ENCODE assay signal across 20 cellular contexts in genomic region chr5:164376840-164377239, GRCh38.
A peak's percentile ranks its signal among the peaks of the same experiment; 100 is the strongest.
DNase-seq lines count a peak whose midpoint lies in the region; TF ChIP-seq lines count a peak whose summit lies in the region.
"Had no signal": no experiment of that assay in that cellular context is flagged by ENCODE, and none has a peak within 500 bp of the region (broad histone marks: within the 10 kb centered on the region; RNA-seq: fewer than 3 reads in every experiment).

No MANE protein-coding gene starts in this region.

- H3K9me3 Mint-ChIP-seq in HFFc6 = peaks cover 20% of the 10 kb centered on the region

- no peak for TF ChIP-seq CTCF in fibroblast of the aortic adventitia (IDR thresholded peaks at IDR 0.05; ENCODE audit: insufficient read depth, low read length)
- no peak for TF ChIP-seq CTCF in HFFc6 (IDR thresholded peaks at IDR 0.05)

- H3K4me3 ChIP-seq in fibroblast of the aortic adventitia (ENCODE audit: low read depth, low read length) = no peak overlapping the region

- no peaks in the 10 kb centered on the region for H3K36me3 Mint-ChIP-seq in HFFc6 (ENCODE audit: low read depth)
- H3K36me3 Mint-ChIP-seq: CD14-positive monocyte had no signal

- peak; percentile 44 to 50 for DNase-seq in Kasumi-1 (lab: John Stamatoyannopoulos, UW)
- peak; percentile 64 for DNase-seq in MV-4-11 (lab: John Stamatoyannopoulos, UW)
- peak; percentile 45 for DNase-seq in SKM-1 treated with dmso at 0.1 percent for 144 hours (lab: John Stamatoyannopoulos, UW; ENCODE audit: unreplicated experiment)
- peak; percentile 32 for DNase-seq in fibroblast of the aortic adventitia (ENCODE audit: low read depth)
- no peak for DNase-seq in HFFc6
- no peak for DNase-seq in activated gamma-delta T cell treated with Interleukin-2 at 50 U/mL for 16 hours
- DNase-seq in COLO668 (lab: John Stamatoyannopoulos, UW; ENCODE audit: unreplicated experiment) = no peak
- DNase-seq: DMS153, DND-41, HCEC 1CT, IMR-90, NCI-H1694, NCI-H2029 treated with DMSO at 0.1 percent for 48 hours, NCI-H2227 treated with DMSO at 0.1 percent for 48 hours, Right ventricle myocardium superior, RPMI8226, T-helper 17 cell, T1000 had no signal

- H3K4me1 Mint-ChIP-seq in HFFc6 (ENCODE audit: low read depth) = no peaks in the 10 kb centered on the region
- H3K4me1 Mint-ChIP-seq: B cell, CD14-positive monocyte, T-helper 17 cell had no signal

- H3K27ac Mint-ChIP-seq in HFFc6 = no peak overlapping the region
- H3K27ac Mint-ChIP-seq: B cell, CD14-positive monocyte, T-helper 17 cell had no signal

- H3K4me3 Mint-ChIP-seq in HFFc6 = no peak overlapping the region
- H3K4me3 Mint-ChIP-seq: B cell, CD14-positive monocyte, T-helper 17 cell had no signal

- H3K27me3 Mint-ChIP-seq in HFFc6 (ENCODE audit: insufficient read depth) = no peaks in the 10 kb centered on the region
- H3K27me3 Mint-ChIP-seq: B cell, T-helper 17 cell had no signal

Comparison
In these comparisons a context has a peak if more than half of its experiments do, and no peak if none do; other contexts are left out.
1. DNase-seq: peak in Kasumi-1 (2 of 2), MV-4-11 (single experiment), SKM-1 treated with dmso at 0.1 percent for 144 hours (single experiment) and fibroblast of the aortic adventitia (single experiment); none in HFFc6 (single experiment), activated gamma-delta T cell treated with Interleukin-2 at 50 U/mL for 16 hours (single experiment) and COLO668 (single experiment).